Comparison of ENCODE assay signal across 1 cellular context in the genomic region with DNA sequence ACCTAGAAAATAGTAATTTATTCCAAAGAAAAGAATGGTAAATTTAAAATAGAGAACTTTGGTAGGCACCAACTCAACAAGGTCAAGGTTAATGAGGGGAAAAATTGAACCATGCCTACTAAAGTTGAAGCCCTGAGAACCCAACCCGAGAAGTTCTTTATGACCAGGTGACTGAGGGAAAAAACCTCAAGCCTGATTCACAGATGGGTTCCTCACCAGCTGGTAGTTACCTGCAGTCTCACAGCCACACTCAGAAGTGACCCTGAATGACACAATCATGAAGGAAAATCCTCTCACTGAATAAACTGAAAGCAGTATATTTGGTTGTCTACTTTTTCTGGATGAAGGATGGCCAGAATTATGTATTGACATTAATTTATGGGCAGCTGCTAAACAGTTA.
TF ChIP-seq lines count a peak whose summit lies in the region.

No MANE protein-coding gene starts in this region.

TF ChIP-seq in GM12878, 131 proteins besides CTCF, POLR2A, EP300 and RAD21:
- TF ChIP-seq POLR2AphosphoS2 (IDR thresholded peaks at IDR 0.05; ENCODE audit: low read depth, low read length) (no peak), MEF2B (IDR thresholded peaks at IDR 0.05; ENCODE audit: partially characterized antibody, poor library complexity, severe bottlenecking) (no peak), YBX1 (IDR thresholded peaks at IDR 0.05) (no peak), CHD1 (IDR thresholded peaks at IDR 0.05; ENCODE audit: low read depth, low read length) (no peak), ZNF217 (IDR thresholded peaks at IDR 0.05) (no peak), HDGF (IDR thresholded peaks at IDR 0.05) (no peak), RCOR1 (conservative IDR thresholded peaks at IDR 0.05; ENCODE audit: low read depth, low read length) (no peak), PML (IDR thresholded peaks at IDR 0.05; ENCODE audit: low read length) (no peak), RUNX3 (IDR thresholded peaks at IDR 0.05; ENCODE audit: low read length) (no peak), IKZF1 (conservative IDR thresholded peaks at IDR 0.05) (no peak), MTA2 (IDR thresholded peaks at IDR 0.05; ENCODE audit: low read depth) (no peak), SREBF1 (IDR thresholded peaks at IDR 0.05; ENCODE audit: low read length) (no peak), ATF7 (IDR thresholded peaks at IDR 0.05; ENCODE audit: low read depth) (no peak), MYB (IDR thresholded peaks at IDR 0.05; ENCODE audit: borderline replicate concordance, low read depth, low read length) (no peak)
- TF ChIP-seq, protein P1, sequence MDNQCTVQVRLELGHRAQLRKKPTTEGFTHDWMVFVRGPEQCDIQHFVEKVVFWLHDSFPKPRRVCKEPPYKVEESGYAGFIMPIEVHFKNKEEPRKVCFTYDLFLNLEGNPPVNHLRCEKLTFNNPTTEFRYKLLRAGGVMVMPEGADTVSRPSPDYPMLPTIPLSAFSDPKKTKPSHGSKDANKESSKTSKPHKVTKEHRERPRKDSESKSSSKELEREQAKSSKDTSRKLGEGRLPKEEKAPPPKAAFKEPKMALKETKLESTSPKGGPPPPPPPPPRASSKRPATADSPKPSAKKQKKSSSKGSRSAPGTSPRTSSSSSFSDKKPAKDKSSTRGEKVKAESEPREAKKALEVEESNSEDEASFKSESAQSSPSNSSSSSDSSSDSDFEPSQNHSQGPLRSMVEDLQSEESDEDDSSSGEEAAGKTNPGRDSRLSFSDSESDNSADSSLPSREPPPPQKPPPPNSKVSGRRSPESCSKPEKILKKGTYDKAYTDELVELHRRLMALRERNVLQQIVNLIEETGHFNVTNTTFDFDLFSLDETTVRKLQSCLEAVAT (IDR thresholded peaks at IDR 0.05): no peak
- TF ChIP-seq, protein P2, sequence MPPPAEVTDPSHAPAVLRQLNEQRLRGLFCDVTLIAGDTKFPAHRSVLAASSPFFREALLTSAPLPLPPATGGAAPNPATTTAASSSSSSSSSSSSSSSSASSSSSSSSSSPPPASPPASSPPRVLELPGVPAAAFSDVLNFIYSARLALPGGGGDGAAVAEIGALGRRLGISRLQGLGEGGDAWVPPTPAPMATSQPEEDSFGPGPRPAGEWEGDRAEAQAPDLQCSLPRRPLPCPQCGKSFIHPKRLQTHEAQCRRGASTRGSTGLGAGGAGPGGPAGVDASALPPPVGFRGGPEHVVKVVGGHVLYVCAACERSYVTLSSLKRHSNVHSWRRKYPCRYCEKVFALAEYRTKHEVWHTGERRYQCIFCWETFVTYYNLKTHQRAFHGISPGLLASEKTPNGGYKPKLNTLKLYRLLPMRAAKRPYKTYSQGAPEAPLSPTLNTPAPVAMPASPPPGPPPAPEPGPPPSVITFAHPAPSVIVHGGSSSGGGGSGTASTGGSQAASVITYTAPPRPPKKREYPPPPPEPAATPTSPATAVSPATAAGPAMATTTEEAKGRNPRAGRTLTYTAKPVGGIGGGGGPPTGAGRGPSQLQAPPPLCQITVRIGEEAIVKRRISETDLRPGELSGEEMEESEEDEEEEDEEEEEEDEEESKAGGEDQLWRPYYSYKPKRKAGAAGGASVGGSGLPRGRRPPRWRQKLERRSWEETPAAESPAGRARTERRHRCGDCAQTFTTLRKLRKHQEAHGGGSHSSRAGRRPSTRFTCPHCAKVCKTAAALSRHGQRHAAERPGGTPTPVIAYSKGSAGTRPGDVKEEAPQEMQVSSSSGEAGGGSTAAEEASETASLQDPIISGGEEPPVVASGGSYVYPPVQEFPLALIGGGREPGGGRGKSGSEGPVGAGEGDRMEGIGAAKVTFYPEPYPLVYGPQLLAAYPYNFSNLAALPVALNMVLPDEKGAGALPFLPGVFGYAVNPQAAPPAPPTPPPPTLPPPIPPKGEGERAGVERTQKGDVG (CRISPR knock-in tag; IDR thresholded peaks at IDR 0.05): no peak
- TF ChIP-seq, protein P3, sequence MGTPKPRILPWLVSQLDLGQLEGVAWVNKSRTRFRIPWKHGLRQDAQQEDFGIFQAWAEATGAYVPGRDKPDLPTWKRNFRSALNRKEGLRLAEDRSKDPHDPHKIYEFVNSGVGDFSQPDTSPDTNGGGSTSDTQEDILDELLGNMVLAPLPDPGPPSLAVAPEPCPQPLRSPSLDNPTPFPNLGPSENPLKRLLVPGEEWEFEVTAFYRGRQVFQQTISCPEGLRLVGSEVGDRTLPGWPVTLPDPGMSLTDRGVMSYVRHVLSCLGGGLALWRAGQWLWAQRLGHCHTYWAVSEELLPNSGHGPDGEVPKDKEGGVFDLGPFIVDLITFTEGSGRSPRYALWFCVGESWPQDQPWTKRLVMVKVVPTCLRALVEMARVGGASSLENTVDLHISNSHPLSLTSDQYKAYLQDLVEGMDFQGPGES (IDR thresholded peaks at IDR 0.05): no peak
